ENCODE assay signal across 12 cellular contexts in genomic region chr18:12639990-12640880, GRCh38. TPM values are rescaled to one million over a fixed set of nuclear protein-coding genes. Genes with fewer than 3 reads are reported as not detected.
DNase-seq lines count a peak whose midpoint lies in the region; ATAC-seq, FAIRE-seq and TF ChIP-seq lines count a peak whose summit lies in the region.
"Had no signal": no experiment of that assay in that cellular context is flagged by ENCODE, and none has a peak within 500 bp of the region (broad histone marks: within the 10 kb centered on the region; RNA-seq: fewer than 3 reads in every experiment).

No MANE protein-coding gene starts in this region.

- POLR2A ChIA-PET in activated CD4-positive, alpha-beta T cell treated with anti-CD3 and anti-CD28 coated beads for 36 hours (lab: Charles Lee) = no interaction called here
- POLR2A ChIA-PET in activated CD8-positive, alpha-beta T cell treated with anti-CD3 and anti-CD28 coated beads for 36 hours (lab: Charles Lee) = no interaction called here

- peaks cover 3% of the 10 kb centered on the region for H3K36me3 ChIP-seq in bronchial epithelial cell (ENCODE audit: control insufficient read depth, insufficient read depth, low read length)

- H3K4me3 Mint-ChIP-seq in activated CD4-positive, alpha-beta T cell treated with anti-CD3 and anti-CD28 coated beads for 36 hours = no peak overlapping the region
- no peak overlapping the region for H3K4me3 Mint-ChIP-seq in activated CD8-positive, alpha-beta T cell treated with anti-CD3 and anti-CD28 coated beads for 36 hours
- H3K4me3 Mint-ChIP-seq: mesothelial cell of epicardium had no signal

- H3K9me3 Mint-ChIP-seq in activated CD4-positive, alpha-beta T cell treated with anti-CD3 and anti-CD28 coated beads for 36 hours (ENCODE audit: low read depth) = no peaks in the 10 kb centered on the region
- H3K9me3 Mint-ChIP-seq in activated CD8-positive, alpha-beta T cell treated with anti-CD3 and anti-CD28 coated beads for 36 hours = no peaks in the 10 kb centered on the region
- H3K9me3 Mint-ChIP-seq: mesothelial cell of epicardium had no signal

- no peak overlapping the region for H3K27ac Mint-ChIP-seq in activated CD4-positive, alpha-beta T cell treated with anti-CD3 and anti-CD28 coated beads for 36 hours
- H3K27ac Mint-ChIP-seq in activated CD8-positive, alpha-beta T cell treated with anti-CD3 and anti-CD28 coated beads for 36 hours = no peak overlapping the region
- H3K27ac Mint-ChIP-seq: mesothelial cell of epicardium had no signal

- no peaks in the 10 kb centered on the region for H3K36me3 Mint-ChIP-seq in activated CD4-positive, alpha-beta T cell treated with anti-CD3 and anti-CD28 coated beads for 36 hours (ENCODE audit: low read depth)
- H3K36me3 Mint-ChIP-seq in activated CD8-positive, alpha-beta T cell treated with anti-CD3 and anti-CD28 coated beads for 36 hours (ENCODE audit: low read depth) = no peaks in the 10 kb centered on the region
- H3K36me3 Mint-ChIP-seq: mesothelial cell of epicardium had no signal

- H3K27me3 ChIP-seq in bronchial epithelial cell (ENCODE audit: control insufficient read depth, insufficient read depth, low read length) = no peaks in the 10 kb centered on the region
- H3K27me3 ChIP-seq: dorsolateral prefrontal cortex had no signal

- peak; percentile 96 for FAIRE-seq in bronchial epithelial cell (lab: Jason Lieb, UNC)

- H3K27me3 Mint-ChIP-seq in activated CD4-positive, alpha-beta T cell treated with anti-CD3 and anti-CD28 coated beads for 36 hours = peaks cover 14% of the 10 kb centered on the region
- peaks cover 6% of the 10 kb centered on the region for H3K27me3 Mint-ChIP-seq in activated CD8-positive, alpha-beta T cell treated with anti-CD3 and anti-CD28 coated beads for 36 hours

- intact Hi-C loops in activated CD4-positive, alpha-beta T cell treated with anti-CD3 and anti-CD28 coated beads for 36 hours (cut with DNase I, micrococcal nuclease) = no loop called here
- intact Hi-C loops in left ventricle myocardium superior (cut with micrococcal nuclease) = no loop called here
- intact Hi-C loops in activated CD8-positive, alpha-beta T cell treated with anti-CD3 and anti-CD28 coated beads for 36 hours (cut with micrococcal nuclease) = no loop called here

- CTCF ChIA-PET in activated CD4-positive, alpha-beta T cell treated with anti-CD3 and anti-CD28 coated beads for 36 hours (lab: Charles Lee) = interaction anchor here (0.5 kb wide), 1 partner anchor 43 kb away, joined by 3 read pairs; no protein-coding TSS in a partner anchor
- CTCF ChIA-PET in activated CD8-positive, alpha-beta T cell treated with anti-CD3 and anti-CD28 coated beads for 36 hours (lab: Charles Lee) = no interaction called here

- TF ChIP-seq CTCF in bronchial epithelial cell (IDR thresholded peaks at IDR 0.05; ENCODE audit: insufficient read depth, low read length, severe bottlenecking) = no peak
- no peak for TF ChIP-seq CTCF in activated CD8-positive, alpha-beta T cell treated with anti-CD3 and anti-CD28 coated beads for 36 hours (IDR thresholded peaks at IDR 0.05)

- H3K4me3 ChIP-seq in bronchial epithelial cell (ENCODE audit: low read depth, low read length) = no peak overlapping the region
- H3K4me3 ChIP-seq: dorsolateral prefrontal cortex had no signal

- ATAC-seq in activated CD4-positive, alpha-beta T cell treated with anti-CD3 and anti-CD28 coated beads for 36 hours = peak; percentile 51
- peak; percentile 80 for ATAC-seq in left ventricle myocardium superior
- no peak for ATAC-seq in activated CD8-positive, alpha-beta T cell treated with anti-CD3 and anti-CD28 coated beads for 36 hours
- no peak for ATAC-seq in GM18498 (IDR thresholded peaks at IDR 0.05; ENCODE audit: unreplicated experiment)
- no peak for ATAC-seq in HG03565 (IDR thresholded peaks at IDR 0.05; ENCODE audit: unreplicated experiment)

- peaks cover 3% of the 10 kb centered on the region for H3K4me1 Mint-ChIP-seq in activated CD4-positive, alpha-beta T cell treated with anti-CD3 and anti-CD28 coated beads for 36 hours
- peaks cover 3% of the 10 kb centered on the region for H3K4me1 Mint-ChIP-seq in activated CD8-positive, alpha-beta T cell treated with anti-CD3 and anti-CD28 coated beads for 36 hours (ENCODE audit: low read depth)

- no peak for DNase-seq in activated CD4-positive, alpha-beta T cell treated with anti-CD3 and anti-CD28 coated beads for 36 hours
- DNase-seq in activated CD4-positive, alpha-beta T cell treated with anti-CD3 and anti-CD28 coated beads, Interleukin-2, amount 50 U/mL, for 48 hours = no peak
- DNase-seq in bronchial epithelial cell (ENCODE audit: low read depth) (peak; percentile 90), left ventricle myocardium superior (peak; percentile 42), NCI-H187 (lab: John Stamatoyannopoulos, UW) (no peak)
- no peak for DNase-seq in activated CD8-positive, alpha-beta T cell treated with anti-CD3 and anti-CD28 coated beads for 36 hours
- DNase-seq: NCI-H2029, substantia nigra had no signal

RNA-seq across cellular contexts. Expression of gene SPIRE1, which starts 17.7 kb away (rescaled TPM):
- total RNA-seq in activated CD4-positive, alpha-beta T cell treated with anti-CD3 and anti-CD28 coated beads for 36 hours = 1 to 10 TPM; 3.0 to 3.8 TPM
- 125 and 141 TPM in 2 replicates for total RNA-seq in bronchial epithelial cell
- 41.0 TPM for total RNA-seq in left ventricle myocardium superior
- 1 to 10 TPM; 2.8 to 4.4 TPM for total RNA-seq in activated CD8-positive, alpha-beta T cell treated with anti-CD3 and anti-CD28 coated beads for 36 hours

Comparison
In these comparisons a context has a peak if more than half of its experiments do, and no peak if none do; other contexts are left out.
1. ATAC-seq: peak in activated CD4-positive, alpha-beta T cell treated with anti-CD3 and anti-CD28 coated beads for 36 hours (single experiment) and left ventricle myocardium superior (single experiment); none in activated CD8-positive, alpha-beta T cell treated with anti-CD3 and anti-CD28 coated beads for 36 hours (single experiment), GM18498 (single experiment) and HG03565 (single experiment).
2. DNase-seq: peak in bronchial epithelial cell (single experiment) and left ventricle myocardium superior (single experiment); none in activated CD4-positive, alpha-beta T cell treated with anti-CD3 and anti-CD28 coated beads for 36 hours (single experiment), activated CD4-positive, alpha-beta T cell treated with anti-CD3 and anti-CD28 coated beads, Interleukin-2, amount 50 U/mL, for 48 hours (0 of 2), activated CD8-positive, alpha-beta T cell treated with anti-CD3 and anti-CD28 coated beads for 36 hours (single experiment) and NCI-H187 (0 of 2).